ENCODE assay signal across 14 cellular contexts in genomic region chr4:107709916-107710315, GRCh38. TPM values are rescaled to one million over a fixed set of nuclear protein-coding genes. Genes with fewer than 3 reads are reported as not detected.
A peak's percentile ranks its signal among the peaks of the same experiment; 100 is the strongest.
DNase-seq lines count a peak whose midpoint lies in the region; ATAC-seq and TF ChIP-seq lines count a peak whose summit lies in the region.
"Had no signal": no experiment of that assay in that cellular context is flagged by ENCODE, and none has a peak within 500 bp of the region (broad histone marks: within the 10 kb centered on the region; RNA-seq: fewer than 3 reads in every experiment).

No MANE protein-coding gene starts in this region.

- no peak overlapping the region for H3K4me3 Mint-ChIP-seq in activated naive CD8-positive, alpha-beta T cell treated with anti-CD3 and anti-CD28 coated beads, Interleukin-2, amount 50 U/mL, for 24 hours
- H3K4me3 Mint-ChIP-seq in activated naive CD8-positive, alpha-beta T cell treated with anti-CD3 and anti-CD28 coated beads for 36 hours: no peak overlapping the region
- H3K4me3 Mint-ChIP-seq in CD8-positive, alpha-beta memory T cell: no peak overlapping the region
- H3K4me3 Mint-ChIP-seq: activated CD8-positive, alpha-beta memory T cell treated with anti-CD3 and anti-CD28 coated beads, Interleukin-2, amount 10 ng/mL, durations not matched to agents 7 days and 5 days; T-helper 17 cell had no signal

- TF ChIP-seq CTCF in upper lobe of right lung (IDR thresholded peaks at IDR 0.05): no peak
- no peak for TF ChIP-seq CTCF in Peyer's patch (IDR thresholded peaks at IDR 0.05)

- H3K27ac ChIP-seq in epithelial cell of prostate (peak overlapping the region; percentile 51), upper lobe of right lung (no peak overlapping the region), Peyer's patch (no peak overlapping the region)
- H3K27ac ChIP-seq in CD8-positive, alpha-beta memory T cell (ENCODE audit: low read depth, low read length): no peak overlapping the region

- CTCF ChIA-PET in CD8-positive, alpha-beta memory T cell (lab: Charles Lee): no interaction called here

- H3K4me1 ChIP-seq in upper lobe of right lung (peaks cover 3% of the 10 kb centered on the region), Peyer's patch (no peaks in the 10 kb centered on the region)
- H3K4me1 ChIP-seq in CD8-positive, alpha-beta memory T cell (ENCODE audit: insufficient read depth, low read length): no peaks in the 10 kb centered on the region

- H3K27ac Mint-ChIP-seq in activated naive CD8-positive, alpha-beta T cell treated with anti-CD3 and anti-CD28 coated beads, Interleukin-2, amount 50 U/mL, for 24 hours: peak overlapping the region; percentile 63
- no peak overlapping the region for H3K27ac Mint-ChIP-seq in activated naive CD8-positive, alpha-beta T cell treated with anti-CD3 and anti-CD28 coated beads for 36 hours
- H3K27ac Mint-ChIP-seq in CD8-positive, alpha-beta memory T cell: no peak overlapping the region
- H3K27ac Mint-ChIP-seq: activated CD8-positive, alpha-beta memory T cell treated with anti-CD3 and anti-CD28 coated beads, Interleukin-2, amount 10 ng/mL, durations not matched to agents 7 days and 5 days; T-helper 17 cell had no signal

- peaks cover 25% of the 10 kb centered on the region for H3K36me3 Mint-ChIP-seq in activated naive CD8-positive, alpha-beta T cell treated with anti-CD3 and anti-CD28 coated beads, Interleukin-2, amount 50 U/mL, for 24 hours (ENCODE audit: low read depth)
- H3K36me3 Mint-ChIP-seq in activated naive CD8-positive, alpha-beta T cell treated with anti-CD3 and anti-CD28 coated beads for 36 hours: peaks cover 32% of the 10 kb centered on the region
- H3K36me3 Mint-ChIP-seq in CD8-positive, alpha-beta memory T cell: peaks cover 12 to 25% (median 20%) of the 10 kb centered on the region in 3 donors

- ATAC-seq in activated naive CD8-positive, alpha-beta T cell treated with anti-CD3 and anti-CD28 coated beads, Interleukin-2, amount 50 U/mL, for 24 hours: peak; percentile 82
- ATAC-seq in upper lobe of right lung: peak; percentile 85
- ATAC-seq: activated CD8-positive, alpha-beta memory T cell treated with anti-CD3 and anti-CD28 coated beads, Interleukin-2, amount 10 ng/mL, durations not matched to agents 7 days and 5 days; T-helper 17 cell had no signal

- H3K9me3 ChIP-seq in upper lobe of right lung (peaks cover 12% of the 10 kb centered on the region), Peyer's patch (peaks cover 0 to 18% (median 5%) of the 10 kb centered on the region in 4 donors)
- peaks cover 18% of the 10 kb centered on the region for H3K9me3 ChIP-seq in CD8-positive, alpha-beta memory T cell (ENCODE audit: low read length)

- POLR2A ChIA-PET in CD8-positive, alpha-beta memory T cell (lab: Charles Lee): no interaction called here

- peaks cover 22% of the 10 kb centered on the region for H3K4me1 Mint-ChIP-seq in activated naive CD8-positive, alpha-beta T cell treated with anti-CD3 and anti-CD28 coated beads, Interleukin-2, amount 50 U/mL, for 24 hours
- peaks cover 13% of the 10 kb centered on the region for H3K4me1 Mint-ChIP-seq in activated naive CD8-positive, alpha-beta T cell treated with anti-CD3 and anti-CD28 coated beads for 36 hours
- H3K4me1 Mint-ChIP-seq in CD8-positive, alpha-beta memory T cell: peaks cover 3 to 10% (median 5%) of the 10 kb centered on the region in 3 donors

- no peaks in the 10 kb centered on the region for H3K36me3 ChIP-seq in upper lobe of right lung
- no peaks in the 10 kb centered on the region for H3K36me3 ChIP-seq in CD8-positive, alpha-beta memory T cell (ENCODE audit: insufficient read depth, low read length)
- no peaks in the 10 kb centered on the region for H3K36me3 ChIP-seq in Peyer's patch

- intact Hi-C loops in upper lobe of right lung (cut with DNase I): no loop called here

- DNase-seq in activated naive CD8-positive, alpha-beta T cell treated with anti-CD3 and anti-CD28 coated beads, Interleukin-2, amount 50 U/mL, for 24 hours: no peak
- DNase-seq in activated naive CD8-positive, alpha-beta T cell treated with anti-CD3 and anti-CD28 coated beads for 36 hours: no peak
- DNase-seq in RKO (ENCODE audit: low spot score): peak; percentile 31
- DNase-seq in epithelial cell of prostate (ENCODE audit: low read depth, low spot score): no peak
- no peak for DNase-seq in upper lobe of right lung
- no peak for DNase-seq in CD8-positive, alpha-beta memory T cell
- no peak for DNase-seq in Peyer's patch
- no peak for DNase-seq in NCI-H526 treated with DMSO at 0.1 percent for 48 hours (lab: John Stamatoyannopoulos, UW)
- DNase-seq: activated CD8-positive, alpha-beta memory T cell treated with anti-CD3 and anti-CD28 coated beads, Interleukin-2, amount 10 ng/mL, durations not matched to agents 7 days and 5 days; amygdala; NK-92 treated with Interleukin-12 subunit alpha and Interleukin-12 subunit beta, amount 100 ng/mL, for 24 hours; stimulated activated CD4-positive, alpha-beta T cell treated with anti-CD3 and anti-CD28 coated beads, Interleukin-2, amount 100 ng/mL, for 48 hours; substantia nigra; T-helper 17 cell had no signal

- no peaks in the 10 kb centered on the region for H3K27me3 Mint-ChIP-seq in activated naive CD8-positive, alpha-beta T cell treated with anti-CD3 and anti-CD28 coated beads, Interleukin-2, amount 50 U/mL, for 24 hours
- H3K27me3 Mint-ChIP-seq in activated naive CD8-positive, alpha-beta T cell treated with anti-CD3 and anti-CD28 coated beads for 36 hours: no peaks in the 10 kb centered on the region
- H3K27me3 Mint-ChIP-seq in CD8-positive, alpha-beta memory T cell: no peaks in the 10 kb centered on the region
- H3K27me3 Mint-ChIP-seq: activated CD8-positive, alpha-beta memory T cell treated with anti-CD3 and anti-CD28 coated beads, Interleukin-2, amount 10 ng/mL, durations not matched to agents 7 days and 5 days; T-helper 17 cell had no signal

- H3K9me3 Mint-ChIP-seq in activated naive CD8-positive, alpha-beta T cell treated with anti-CD3 and anti-CD28 coated beads, Interleukin-2, amount 50 U/mL, for 24 hours: peaks cover 26% of the 10 kb centered on the region
- peaks cover 26% of the 10 kb centered on the region for H3K9me3 Mint-ChIP-seq in activated naive CD8-positive, alpha-beta T cell treated with anti-CD3 and anti-CD28 coated beads for 36 hours
- H3K9me3 Mint-ChIP-seq in CD8-positive, alpha-beta memory T cell: peaks cover 23 to 38% (median 30%) of the 10 kb centered on the region in 5 donors

- TF ChIP-seq POLR2A in Peyer's patch (IDR thresholded peaks at IDR 0.05): no peak

- no peaks in the 10 kb centered on the region for H3K27me3 ChIP-seq in upper lobe of right lung
- no peaks in the 10 kb centered on the region for H3K27me3 ChIP-seq in CD8-positive, alpha-beta memory T cell (ENCODE audit: insufficient read depth, low read length, poor library complexity, severe bottlenecking)
- no peaks in the 10 kb centered on the region for H3K27me3 ChIP-seq in Peyer's patch

- H3K4me3 ChIP-seq in upper lobe of right lung (no peak overlapping the region), Peyer's patch (no peak overlapping the region)
- no peak overlapping the region for H3K4me3 ChIP-seq in CD8-positive, alpha-beta memory T cell (ENCODE audit: low read length)

RNA-seq across cellular contexts. Expression of gene PAPSS1, which starts 10.1 kb away (rescaled TPM):
- 10 to 100 TPM; 26.3 to 26.6 TPM for total RNA-seq in activated naive CD8-positive, alpha-beta T cell treated with anti-CD3 and anti-CD28 coated beads for 36 hours
- 70.8 TPM for total RNA-seq in upper lobe of right lung
- total RNA-seq in CD8-positive, alpha-beta memory T cell: 10 to 100 TPM; 26.6 to 27.9 TPM
- polyA plus RNA-seq in CD8-positive, alpha-beta memory T cell: 30.9 TPM
- 10 to 100 TPM in 3 of 4 donors, 1 to 10 TPM in 1; 9.0 to 23.3 (median 18.1) TPM for total RNA-seq in Peyer's patch
